In genomic region chr2:29921560-29921915, GRCh38 we compare ENCODE assay signal across 9 cellular contexts. TPM values are rescaled to one million over a fixed set of nuclear protein-coding genes. Genes with fewer than 3 reads are reported as not detected.
DNase-seq lines count a peak whose midpoint lies in the region; ATAC-seq, FAIRE-seq and TF ChIP-seq lines count a peak whose summit lies in the region.
"Had no signal": no experiment of that assay in that cellular context is flagged by ENCODE, and none has a peak within 500 bp of the region (broad histone marks: within the 10 kb centered on the region; RNA-seq: fewer than 3 reads in every experiment).

Gene ALK, minus strand, starts transcription at chr2:29921586. Its CDS starts 927 bp downstream, at chr2:29920659.

- H3K4me3 ChIP-seq in astrocyte (ENCODE audit: insufficient read depth, low read depth, low read length) (peak within 1 kb of the TSS; percentile 48), rectal smooth muscle tissue (ENCODE audit: low read length) (peak within 1 kb of the TSS; percentile 55)

- CTCF ChIA-PET in T-cell (lab: Charles Lee), result interaction anchor here in 1 of 2 donors (1.4 kb wide), 1 partner anchor 9 kb away, joined by 4 read pairs; no protein-coding TSS in a partner anchor

- TF ChIP-seq CTCF in astrocyte (IDR thresholded peaks at IDR 0.05; ENCODE audit: insufficient read depth, low read depth, low read length), result no peak

- peak within 1 kb of the TSS; percentile 84 for H3K4me2 ChIP-seq in astrocyte (ENCODE audit: low read length)

- H4K20me1 ChIP-seq in astrocyte (ENCODE audit: insufficient read depth, low read length), result no peaks in the 10 kb centered on the region

- no peaks in the 10 kb centered on the region for H3K36me3 Mint-ChIP-seq in T-cell
- H3K36me3 Mint-ChIP-seq in astrocyte (ENCODE audit: low read depth, unreplicated experiment), result no peaks in the 10 kb centered on the region

- H3K9me3 ChIP-seq in astrocyte (ENCODE audit: insufficient read depth, low read depth, low read length), result no peaks in the 10 kb centered on the region

- H2AFZ ChIP-seq in astrocyte (ENCODE audit: low read depth, low read length), result peak within 1 kb of the TSS; percentile 75

- H3K9me3 Mint-ChIP-seq in T-cell, result no peaks in the 10 kb centered on the region
- peaks cover 2% of the 10 kb centered on the region for H3K9me3 Mint-ChIP-seq in astrocyte (ENCODE audit: unreplicated experiment)
- H3K9me3 Mint-ChIP-seq: T-helper 1 cell treated with Interleukin-12 subunit alpha and Interleukin-12 subunit beta and Interleukin-4 antibody, amounts not matched to agents 30 μg/mL and 1 μg/mL, for 36 hours had no signal

- ATAC-seq in T-cell (replicated peaks in 1 of 4), result peak; percentile 71 to 81 (median 75)
- no peak for ATAC-seq in GM19455 (IDR thresholded peaks at IDR 0.05; ENCODE audit: unreplicated experiment)
- ATAC-seq in HG02885 (IDR thresholded peaks at IDR 0.05; ENCODE audit: poor library complexity, unreplicated experiment), result no peak

- POLR2A ChIA-PET in T-cell (lab: Charles Lee), result no interaction called here

- H3K27ac ChIP-seq in astrocyte (ENCODE audit: low read depth, low read length) (no peak within 1 kb of the TSS), rectal smooth muscle tissue (ENCODE audit: low read depth, low read length) (peak within 1 kb of the TSS; percentile 32)

- H3K36me3 ChIP-seq in astrocyte (ENCODE audit: insufficient read depth, low read length) (no peaks in the 10 kb centered on the region), rectal smooth muscle tissue (ENCODE audit: control insufficient read depth, insufficient read depth, low read length) (no peaks in the 10 kb centered on the region)

- H3K4me1 Mint-ChIP-seq in T-cell (peaks cover 6 to 25% (median 19%) of the 10 kb centered on the region in 3 donors), astrocyte (ENCODE audit: low read depth, unreplicated experiment) (peaks cover 2% of the 10 kb centered on the region)

- peaks cover 57 to 64% of the 10 kb centered on the region in 2 donors for H3K27me3 Mint-ChIP-seq in T-cell
- peaks cover 49% of the 10 kb centered on the region for H3K27me3 Mint-ChIP-seq in astrocyte (ENCODE audit: low read depth, unreplicated experiment)

- no peak within 1 kb of the TSS for H3K27ac Mint-ChIP-seq in T-cell
- H3K27ac Mint-ChIP-seq in astrocyte (ENCODE audit: unreplicated experiment), result no peak within 1 kb of the TSS
- H3K27ac Mint-ChIP-seq: T-helper 1 cell treated with Interleukin-12 subunit alpha and Interleukin-12 subunit beta and Interleukin-4 antibody, amounts not matched to agents 30 μg/mL and 1 μg/mL, for 36 hours had no signal

- no peak for FAIRE-seq in astrocyte (lab: Jason Lieb, UNC)

- no peaks in the 10 kb centered on the region for H3K79me2 ChIP-seq in astrocyte (ENCODE audit: insufficient read depth, low read length)

- peaks cover 12% of the 10 kb centered on the region for H3K4me1 ChIP-seq in astrocyte (ENCODE audit: insufficient read depth, low read length)
- H3K4me1 ChIP-seq in rectal smooth muscle tissue (ENCODE audit: control insufficient read depth, insufficient read depth, low read length), result peaks cover 7% of the 10 kb centered on the region

- H3K4me3 Mint-ChIP-seq in T-cell, result peak within 1 kb of the TSS; percentile 25 to 65 (median 39)
- H3K4me3 Mint-ChIP-seq in astrocyte (ENCODE audit: unreplicated experiment), result peak within 1 kb of the TSS; percentile 77
- H3K4me3 Mint-ChIP-seq: T-helper 1 cell treated with Interleukin-12 subunit alpha and Interleukin-12 subunit beta and Interleukin-4 antibody, amounts not matched to agents 30 μg/mL and 1 μg/mL, for 36 hours had no signal

- no peak within 1 kb of the TSS for H3K9ac ChIP-seq in astrocyte (ENCODE audit: low read length)
- no peak within 1 kb of the TSS for H3K9ac ChIP-seq in rectal smooth muscle tissue (ENCODE audit: low read length)

- DNase-seq in ELR (ENCODE audit: low read depth), result peak; percentile 75
- peak; percentile 90 for DNase-seq in NCI-H1092 (lab: John Stamatoyannopoulos, UW)
- DNase-seq in T-cell, result peak in 29 of 34 experiments; percentile 3 to 50 (median 18)
- peak; percentile 74 for DNase-seq in astrocyte (ENCODE audit: low read depth)
- peak; percentile 90 for DNase-seq in hepatic stellate cell (ENCODE audit: low spot score)

- H3K27me3 ChIP-seq in astrocyte (ENCODE audit: insufficient read depth, low read length) (peaks cover 30% of the 10 kb centered on the region), rectal smooth muscle tissue (ENCODE audit: control insufficient read depth, insufficient read depth, low read length) (peaks cover 20% of the 10 kb centered on the region)

RNA-seq across cellular contexts. Expression of gene ALK, which starts in this region (rescaled TPM):
- not detected for total RNA-seq in T-cell
- total RNA-seq in astrocyte, result 0.16 and 0.46 TPM in 2 replicates

Comparison
In these comparisons a context has a peak if more than half of its experiments do, and no peak if none do; other contexts are left out.
1. Peak in DNase-seq and ATAC-seq in T-cell; RNA of the gene not detected or under 1 TPM.
2. Peak in DNase-seq, H3K4me3 ChIP-seq and H3K4me2 ChIP-seq in astrocyte; RNA of the gene not detected or under 1 TPM.
3. DNase-seq: peak in every context shown above with its lines; median percentile 90 in NCI-H1092; 90 in hepatic stellate cell; 75 in ELR; 74 in astrocyte; 18 in T-cell.